Comparison of ENCODE assay signal across 8 cellular contexts in genomic region chr1:143803904-143804539, GRCh38.
DNase-seq lines count a peak whose midpoint lies in the region; ATAC-seq, FAIRE-seq and TF ChIP-seq lines count a peak whose summit lies in the region.
"Not testable (repeated sequence)": the region's sequence is repeated elsewhere in the genome, so short reads cannot be mapped to it uniquely, and the experiment has no call there.

No MANE protein-coding gene starts in this region.

- TF ChIP-seq CTCF in RWPE2 (IDR thresholded peaks at IDR 0.05; ENCODE audit: poor library complexity, severe bottlenecking); epithelial cell of proximal tubule (conservative IDR thresholded peaks at IDR 0.05; ENCODE audit: low read depth, low read length); keratinocyte (optimal IDR thresholded peaks at IDR 0.05 in 1 of 3, IDR thresholded peaks at IDR 0.05 in 1 of 3, conservative IDR thresholded peaks at IDR 0.05 in 1 of 3; ENCODE audit: extremely low read depth in 1 of 3, insufficient read depth in 2 of 3, low read length in 3 of 3): not testable (repeated sequence)

- intact Hi-C loops in posterior vena cava (cut with DNase I): not testable (repeated sequence)

- H3K79me2 ChIP-seq in keratinocyte (ENCODE audit: control insufficient read depth, insufficient read depth, low read length): not testable (repeated sequence)

- H3K9me1 ChIP-seq in keratinocyte (ENCODE audit: control insufficient read depth, extremely low read depth, insufficient read depth, low read length): not testable (repeated sequence)

- H3K27me3 ChIP-seq in RWPE2 (ENCODE audit: insufficient read depth, poor library complexity, severe bottlenecking); keratinocyte (ENCODE audit: control insufficient read depth, extremely low read depth, insufficient read depth, low read length): not testable (repeated sequence)

- H3K4me2 ChIP-seq in keratinocyte (ENCODE audit: control insufficient read depth, extremely low read depth, insufficient read depth, low read depth, low read length): peak overlapping the region; percentile 11

- not testable (repeated sequence) for H3K9me3 ChIP-seq in RWPE2 (ENCODE audit: severe bottlenecking); keratinocyte (ENCODE audit: control insufficient read depth, low read depth, low read length)

- in situ Hi-C loops in G401 (cut with HindIII; ENCODE audit: low sequenced_read_pairs): not testable (repeated sequence)

- not testable (repeated sequence) for FAIRE-seq in keratinocyte (lab: Jason Lieb, UNC)

- not testable (repeated sequence) for H3K9ac ChIP-seq in keratinocyte (ENCODE audit: control insufficient read depth, extremely low read depth, insufficient read depth, low read length)

- not testable (repeated sequence) for H3K27ac ChIP-seq in RWPE2 (ENCODE audit: poor library complexity, severe bottlenecking); keratinocyte (ENCODE audit: control insufficient read depth, insufficient read depth, low read length)

- not testable (repeated sequence) for H3K4me1 ChIP-seq in RWPE2 (ENCODE audit: insufficient read depth, poor library complexity, severe bottlenecking); keratinocyte (ENCODE audit: control insufficient read depth, extremely low read depth, insufficient read depth, low read length)

- ATAC-seq in HG02884 (IDR thresholded peaks at IDR 0.05; ENCODE audit: unreplicated experiment) (peak; percentile 50), RWPE2 (ENCODE audit: low read depth) (peak; percentile 33)

- H3K4me3 ChIP-seq in RWPE2 (ENCODE audit: severe bottlenecking) (peak overlapping the region; percentile 33), epithelial cell of proximal tubule (ENCODE audit: low read depth, low read length) (peak overlapping the region; percentile 62), keratinocyte (ENCODE audit: control insufficient read depth in 2 of 3, extremely low read depth in 1 of 3, insufficient read depth in 2 of 3, low read depth in 1 of 3, low read length in 3 of 3) (peak overlapping the region in 2 of 3 experiments; percentile 34 to 56)

- DNase-seq in G401 (ENCODE audit: low spot score) (peak; percentile 46), epithelial cell of proximal tubule (ENCODE audit: low read depth) (peak; percentile 7), posterior vena cava (ENCODE audit: low spot score) (peak; percentile 82), ureter (ENCODE audit: low spot score) (peak; percentile 42)
- not testable (repeated sequence) for DNase-seq in RWPE2 (ENCODE audit: low spot score); keratinocyte (ENCODE audit: low read depth, low spot score)
- peak; percentile 8 for DNase-seq in activated T-helper 9 cell treated with anti-CD3 and anti-CD28 coated beads, Interleukin-2, amount 50 U/mL, for 16 hours (ENCODE audit: low read depth)

- not testable (repeated sequence) for H2AFZ ChIP-seq in keratinocyte (ENCODE audit: control insufficient read depth, low read length)

- not testable (repeated sequence) for H4K20me1 ChIP-seq in keratinocyte (ENCODE audit: control insufficient read depth, extremely low read depth, insufficient read depth, low read length)

- not testable (repeated sequence) for H3K36me3 ChIP-seq in RWPE2 (ENCODE audit: low read depth); keratinocyte (ENCODE audit: control insufficient read depth in 2 of 2, extremely low read depth in 1 of 2, insufficient read depth in 2 of 2, low read length in 2 of 2)

- dilution Hi-C loops in keratinocyte (cut with MboI; ENCODE audit: extremely low pct_ligation_motif_present, low sequenced_read_pairs): not testable (repeated sequence)
